Comparison of ENCODE assay signal across 26 cellular contexts in the genomic region with DNA sequence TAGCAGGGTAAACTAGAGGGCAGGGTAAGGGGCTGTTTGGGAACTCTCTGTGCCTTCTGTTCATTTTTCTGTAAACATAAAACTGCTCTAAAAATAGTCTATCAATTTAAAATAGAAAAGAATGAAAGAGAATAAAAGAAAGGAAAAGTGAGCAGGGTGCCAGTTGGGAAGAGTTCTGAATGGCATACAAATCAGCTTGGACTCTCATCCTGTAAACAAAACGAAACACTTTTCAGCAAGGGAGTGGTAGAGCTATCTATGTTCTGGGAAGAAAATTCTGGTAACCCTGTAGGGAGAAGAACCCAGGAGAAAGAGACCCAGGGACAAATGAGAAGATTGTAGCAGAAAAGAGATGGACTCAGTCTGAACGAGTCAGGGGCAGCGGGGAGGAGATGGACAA. TPM values are rescaled to one million over a fixed set of nuclear protein-coding genes. Genes with fewer than 3 reads are reported as not detected.
DNase-seq lines count a peak whose midpoint lies in the region; ATAC-seq and TF ChIP-seq lines count a peak whose summit lies in the region.
"Had no signal": no experiment of that assay in that cellular context is flagged by ENCODE, and none has a peak within 500 bp of the region (broad histone marks: within the 10 kb centered on the region; RNA-seq: fewer than 3 reads in every experiment).

No MANE protein-coding gene starts in this region.

- DNase-seq in Ammon's horn (ENCODE audit: low spot score) = peak; percentile 31
- no peak for DNase-seq in chondrocyte (ENCODE audit: low spot score)
- peak; percentile 54 for DNase-seq in medulla oblongata (ENCODE audit: extremely low spot score)
- peak in 1 of 49 donors; percentile 24 for DNase-seq in substantia nigra (lab: John Stamatoyannopoulos, UW)
- DNase-seq in ovary = no peak
- DNase-seq in MG63 = no peak
- DNase-seq in mucosa of descending colon = no peak
- no peak for DNase-seq in activated CD4-positive, alpha-beta T cell treated with anti-CD3 and anti-CD28 coated beads for 4 hours
- DNase-seq: BE2C, Calu3, DMS79 treated with DMSO at 0.1 percent for 48 hours, GF-D8, GOT3, HCEC 1CT, IMR-90, NCI-H1092, NCI-H1417 treated with DMSO at 0.1 percent for 48 hours, NCI-H1694 treated with DMSO at 0.1 percent for 48 hours, NCI-H2081, NCI-H2227 treated with DMSO at 0.1 percent for 48 hours, NCI-H526 treated with DMSO at 0.1 percent for 48 hours, Right ventricle myocardium superior, RPMI8226 had no signal

- peaks cover 24% of the 10 kb centered on the region for H3K4me1 Mint-ChIP-seq in chondrocyte (ENCODE audit: low read depth)
- H3K4me1 Mint-ChIP-seq: CD14-positive monocyte had no signal

- H3K9me3 ChIP-seq in ovary = no peaks in the 10 kb centered on the region
- H3K9me3 ChIP-seq in MG63 = no peaks in the 10 kb centered on the region
- no peaks in the 10 kb centered on the region for H3K9me3 ChIP-seq in mucosa of descending colon
- H3K9me3 ChIP-seq: BE2C had no signal

- no peaks in the 10 kb centered on the region for H3K9me3 Mint-ChIP-seq in chondrocyte (ENCODE audit: low read depth)

- intact Hi-C loops in ovary (cut with DNase I) (no loop called here), mucosa of descending colon (cut with DNase I, micrococcal nuclease) (no loop called here)

- H3K4me3 Mint-ChIP-seq in chondrocyte (ENCODE audit: unreplicated experiment) = no peak overlapping the region
- H3K4me3 Mint-ChIP-seq: CD14-positive monocyte had no signal

- H3K36me3 Mint-ChIP-seq in chondrocyte (ENCODE audit: low read depth) = peaks cover 13% of the 10 kb centered on the region

- no peak for ATAC-seq in mucosa of descending colon

- no peaks in the 10 kb centered on the region for H3K36me3 ChIP-seq in ovary
- H3K36me3 ChIP-seq in MG63 = peaks cover 7% of the 10 kb centered on the region; the same call in 1 of the 2 replicates
- H3K36me3 ChIP-seq in mucosa of descending colon (ENCODE audit: low read depth) = no peaks in the 10 kb centered on the region

- TF ChIP-seq EP300 in ovary (IDR thresholded peaks at IDR 0.05) = no peak

- 61 to 70% (median 67%) methylated on average over 3 of the region's 3 CpGs for WGBS in ovary, 3 donors

- H3K4me3 ChIP-seq in ovary = no peak overlapping the region
- H3K4me3 ChIP-seq in MG63 = no peak overlapping the region
- no peak overlapping the region for H3K4me3 ChIP-seq in mucosa of descending colon

- TF ChIP-seq CTCF in chondrocyte (IDR thresholded peaks at IDR 0.05) (no peak), ovary (IDR thresholded peaks at IDR 0.05) (no peak), mucosa of descending colon (IDR thresholded peaks at IDR 0.05) (no peak)

- H3K27ac ChIP-seq in substantia nigra (ENCODE audit: low read depth, low read length, poor library complexity, severe bottlenecking) (peak overlapping the region; percentile 75), ovary (no peak overlapping the region)
- H3K27ac ChIP-seq: 22Rv1, KMS-11 had no signal

- H3K27ac Mint-ChIP-seq in chondrocyte (ENCODE audit: unreplicated experiment) = peak overlapping the region; percentile 15
- H3K27ac Mint-ChIP-seq: CD14-positive monocyte had no signal

- TF ChIP-seq POLR2A in ovary (IDR thresholded peaks at IDR 0.05) = no peak

- H3K4me1 ChIP-seq in ovary (ENCODE audit: insufficient read depth) (peaks cover 4% of the 10 kb centered on the region), mucosa of descending colon (ENCODE audit: low read depth) (no peaks in the 10 kb centered on the region)
- H3K4me1 ChIP-seq: BE2C had no signal

- H3K27me3 ChIP-seq in ovary = no peaks in the 10 kb centered on the region
- H3K27me3 ChIP-seq in MG63 = no peaks in the 10 kb centered on the region
- H3K27me3 ChIP-seq: BE2C had no signal

- H3K27me3 Mint-ChIP-seq in chondrocyte (ENCODE audit: low read depth) = no peaks in the 10 kb centered on the region

RNA-seq across cellular contexts. Expression of a gene that starts 24.6 kb away (rescaled TPM):
- 111 to 129 TPM (median 129 TPM) in 3 replicates for total RNA-seq in chondrocyte
- 10 to 100 TPM; 34.0 to 84.0 (median 63.3) TPM for total RNA-seq in ovary
- polyA plus RNA-seq in ovary = 10 to 100 TPM; 23.4 to 67.7 TPM
- total RNA-seq in MG63 (2014; rRNA removed; shearing (Covaris generic); ENCODE audit: low replicate concordance) = 29.0 and 35.7 TPM in 2 replicates
- total RNA-seq in mucosa of descending colon = 10 to 100 TPM in 2 of 3 donors, 1 to 10 TPM in 1; 6.4 to 60.2 (median 11.2) TPM

Comparison
In these comparisons a context has a peak if more than half of its experiments do, and no peak if none do; other contexts are left out.
1. DNase-seq: peak in Ammon's horn (single experiment) and medulla oblongata (single experiment); none in chondrocyte (single experiment), ovary (0 of 5), MG63 (single experiment), mucosa of descending colon (0 of 3) and activated CD4-positive, alpha-beta T cell treated with anti-CD3 and anti-CD28 coated beads for 4 hours (0 of 2).